In the genomic region with DNA sequence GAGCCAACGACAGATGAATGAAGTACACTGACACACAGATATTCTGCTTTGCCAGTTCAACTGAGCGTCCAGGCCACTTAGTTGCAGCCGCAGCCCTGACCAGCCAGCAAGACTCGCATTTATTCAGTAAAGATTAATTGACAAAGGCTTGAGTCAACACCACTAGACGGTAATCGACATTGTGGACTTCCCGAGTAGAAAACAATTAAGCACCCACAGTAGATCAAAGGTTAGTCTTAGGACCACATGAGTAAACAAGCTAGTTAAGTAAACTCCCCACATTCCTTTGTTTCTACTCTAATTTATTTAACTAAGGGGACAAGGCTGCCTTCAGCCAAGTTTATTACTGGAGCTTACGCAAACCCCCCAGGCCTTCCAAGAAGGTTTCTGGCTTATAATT, we compare ENCODE assay signal across 1 cellular context.
A peak's percentile ranks its signal among the peaks of the same experiment; 100 is the strongest.
TF ChIP-seq lines count a peak whose summit lies in the region.
"Not testable (repeated sequence)": the region's sequence is repeated elsewhere in the genome, so short reads cannot be mapped to it uniquely, and the experiment has no call there.

No MANE protein-coding gene starts in this region.

TF ChIP-seq in HepG2, 621 proteins besides CTCF, POLR2A, EP300 and RAD21 (continued from another document and continues in another):
- TF ChIP-seq CREM (IDR thresholded peaks at IDR 0.05) (peak; percentile 67), HMG20A (CRISPR knock-in tag; IDR thresholded peaks at IDR 0.05; ENCODE audit: borderline replicate concordance) (peak; percentile 74), CEBPG (CRISPR knock-in tag; IDR thresholded peaks at IDR 0.05) (peak; percentile 54), JUN (CRISPR knock-in tag; IDR thresholded peaks at IDR 0.05) (0 out of 2 replicates have a peak, but pooled peaks have one; percentile 64), FOXO1 (CRISPR knock-in tag; IDR thresholded peaks at IDR 0.05) (peak; percentile 89), HNF4G (IDR thresholded peaks at IDR 0.05; ENCODE audit: borderline replicate concordance, low read depth, low read length) (peak; percentile 70), HNF4G (CRISPR knock-in tag; IDR thresholded peaks at IDR 0.05; ENCODE audit: borderline replicate concordance, low read depth) (peak; percentile 71; the same call in 1 of the 2 replicates), BHLHE40 (IDR thresholded peaks at IDR 0.05; ENCODE audit: low read length) (peak; percentile 39; the same call in 1 of the 2 replicates), THAP11 (CRISPR knock-in tag; IDR thresholded peaks at IDR 0.05) (0 out of 2 replicates have a peak, but pooled peaks have one; percentile 38), ZNF607 (CRISPR knock-in tag; IDR thresholded peaks at IDR 0.05; ENCODE audit: borderline replicate concordance) (peak; percentile 36; the same call in 1 of the 2 replicates), KLF11 (CRISPR knock-in tag; IDR thresholded peaks at IDR 0.05) (0 out of 2 replicates have a peak, but pooled peaks have one; percentile 47), SMC3 (IDR thresholded peaks at IDR 0.05; ENCODE audit: low read length) (0 out of 2 replicates have a peak, but pooled peaks have one; percentile 21), PATZ1 (CRISPR knock-in tag; IDR thresholded peaks at IDR 0.05) (peak; percentile 76), FOXK2 (IDR thresholded peaks at IDR 0.05) (peak; percentile 44; the same call in 1 of the 2 replicates), ELF3 (CRISPR knock-in tag; IDR thresholded peaks at IDR 0.05) (peak; percentile 64; the same call in 1 of the 2 replicates), FOXA1 (IDR thresholded peaks at IDR 0.05) (peak; percentile 96), FOXA1 (CRISPR knock-in tag; IDR thresholded peaks at IDR 0.05) (peak; percentile 95), SETDB1 (CRISPR knock-in tag; IDR thresholded peaks at IDR 0.05; ENCODE audit: borderline replicate concordance) (peak; percentile 99), ZKSCAN8 (CRISPR knock-in tag; IDR thresholded peaks at IDR 0.05; ENCODE audit: borderline replicate concordance) (0 out of 2 replicates have a peak, but pooled peaks have one; percentile 48), FOXK1 (CRISPR knock-in tag; IDR thresholded peaks at IDR 0.05; ENCODE audit: borderline replicate concordance, low read depth) (peak; percentile 80; the same call in 1 of the 2 replicates), ZBTB21 (CRISPR knock-in tag; IDR thresholded peaks at IDR 0.05) (peak; percentile 27; the same call in 1 of the 2 replicates), SALL1 (CRISPR knock-in tag; IDR thresholded peaks at IDR 0.05) (peak; percentile 40), RARA (CRISPR knock-in tag; IDR thresholded peaks at IDR 0.05) (peak; percentile 78), FOXA3 (CRISPR knock-in tag; IDR thresholded peaks at IDR 0.05) (peak; percentile 98), TCF7 (IDR thresholded peaks at IDR 0.05; ENCODE audit: low read depth) (peak; percentile 79), ZFP1 (CRISPR knock-in tag; IDR thresholded peaks at IDR 0.05) (0 out of 2 replicates have a peak, but pooled peaks have one; percentile 44), CBFB (CRISPR knock-in tag; IDR thresholded peaks at IDR 0.05) (peak; percentile 78), MIXL1 (CRISPR knock-in tag; IDR thresholded peaks at IDR 0.05) (peak; percentile 92), GATAD2A (CRISPR knock-in tag; IDR thresholded peaks at IDR 0.05) (peak; percentile 65; the same call in 1 of the 2 replicates), KLF16 (CRISPR knock-in tag; IDR thresholded peaks at IDR 0.05) (0 out of 4 replicates have a peak, but pooled peaks of 1 of the 2 experiments have one; percentile 40), PPARG (CRISPR knock-in tag; conservative IDR thresholded peaks at IDR 0.05) (peak; percentile 90), ZNF503 (CRISPR knock-in tag; IDR thresholded peaks at IDR 0.05) (peak; percentile 66; the same call in 1 of the 2 replicates), NR2F1 (CRISPR knock-in tag; IDR thresholded peaks at IDR 0.05) (peak in 1 of 2 experiments; percentile 89; a peak in 2 of 4 replicates), ZBTB44 (CRISPR knock-in tag; IDR thresholded peaks at IDR 0.05) (0 out of 2 replicates have a peak, but pooled peaks have one; percentile 45), NR2F2 (IDR thresholded peaks at IDR 0.05; ENCODE audit: borderline replicate concordance, low read depth) (0 out of 2 replicates have a peak, but pooled peaks have one; percentile 61), TBX2 (CRISPR knock-in tag; IDR thresholded peaks at IDR 0.05; ENCODE audit: borderline replicate concordance) (peak; percentile 82; the same call in 1 of the 2 replicates), ZNF614 (CRISPR knock-in tag; IDR thresholded peaks at IDR 0.05; ENCODE audit: borderline replicate concordance) (0 out of 2 replicates have a peak, but pooled peaks have one; percentile 31), RCOR2 (CRISPR knock-in tag; IDR thresholded peaks at IDR 0.05) (peak; percentile 77), MED1 (CRISPR knock-in tag; IDR thresholded peaks at IDR 0.05) (peak; percentile 78), GFI1 (CRISPR knock-in tag; IDR thresholded peaks at IDR 0.05; ENCODE audit: borderline replicate concordance) (0 out of 2 replicates have a peak, but pooled peaks have one; percentile 50)
- not testable (repeated sequence) for TF ChIP-seq CREM (CRISPR knock-in tag; IDR thresholded peaks at IDR 0.05)
- TF ChIP-seq, protein P1, sequence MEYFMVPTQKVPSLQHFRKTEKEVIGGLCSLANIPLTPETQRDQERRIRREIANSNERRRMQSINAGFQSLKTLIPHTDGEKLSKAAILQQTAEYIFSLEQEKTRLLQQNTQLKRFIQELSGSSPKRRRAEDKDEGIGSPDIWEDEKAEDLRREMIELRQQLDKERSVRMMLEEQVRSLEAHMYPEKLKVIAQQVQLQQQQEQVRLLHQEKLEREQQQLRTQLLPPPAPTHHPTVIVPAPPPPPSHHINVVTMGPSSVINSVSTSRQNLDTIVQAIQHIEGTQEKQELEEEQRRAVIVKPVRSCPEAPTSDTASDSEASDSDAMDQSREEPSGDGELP (IDR thresholded peaks at IDR 0.05; ENCODE audit: borderline replicate concordance, low read depth): 0 out of 2 replicates have a peak, but pooled peaks have one; percentile 47
- TF ChIP-seq, protein P2, sequence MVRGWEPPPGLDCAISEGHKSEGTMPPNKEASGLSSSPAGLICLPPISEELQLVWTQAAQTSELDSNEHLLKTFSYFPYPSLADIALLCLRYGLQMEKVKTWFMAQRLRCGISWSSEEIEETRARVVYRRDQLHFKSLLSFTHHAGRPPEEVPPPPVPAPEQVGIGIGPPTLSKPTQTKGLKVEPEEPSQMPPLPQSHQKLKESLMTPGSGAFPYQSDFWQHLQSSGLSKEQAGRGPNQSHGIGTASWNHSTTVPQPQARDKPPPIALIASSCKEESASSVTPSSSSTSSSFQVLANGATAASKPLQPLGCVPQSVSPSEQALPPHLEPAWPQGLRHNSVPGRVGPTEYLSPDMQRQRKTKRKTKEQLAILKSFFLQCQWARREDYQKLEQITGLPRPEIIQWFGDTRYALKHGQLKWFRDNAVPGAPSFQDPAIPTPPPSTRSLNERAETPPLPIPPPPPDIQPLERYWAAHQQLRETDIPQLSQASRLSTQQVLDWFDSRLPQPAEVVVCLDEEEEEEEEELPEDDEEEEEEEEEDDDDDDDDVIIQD (CRISPR knock-in tag; IDR thresholded peaks at IDR 0.05; ENCODE audit: low read depth): peak; percentile 99
- TF ChIP-seq, protein P3, sequence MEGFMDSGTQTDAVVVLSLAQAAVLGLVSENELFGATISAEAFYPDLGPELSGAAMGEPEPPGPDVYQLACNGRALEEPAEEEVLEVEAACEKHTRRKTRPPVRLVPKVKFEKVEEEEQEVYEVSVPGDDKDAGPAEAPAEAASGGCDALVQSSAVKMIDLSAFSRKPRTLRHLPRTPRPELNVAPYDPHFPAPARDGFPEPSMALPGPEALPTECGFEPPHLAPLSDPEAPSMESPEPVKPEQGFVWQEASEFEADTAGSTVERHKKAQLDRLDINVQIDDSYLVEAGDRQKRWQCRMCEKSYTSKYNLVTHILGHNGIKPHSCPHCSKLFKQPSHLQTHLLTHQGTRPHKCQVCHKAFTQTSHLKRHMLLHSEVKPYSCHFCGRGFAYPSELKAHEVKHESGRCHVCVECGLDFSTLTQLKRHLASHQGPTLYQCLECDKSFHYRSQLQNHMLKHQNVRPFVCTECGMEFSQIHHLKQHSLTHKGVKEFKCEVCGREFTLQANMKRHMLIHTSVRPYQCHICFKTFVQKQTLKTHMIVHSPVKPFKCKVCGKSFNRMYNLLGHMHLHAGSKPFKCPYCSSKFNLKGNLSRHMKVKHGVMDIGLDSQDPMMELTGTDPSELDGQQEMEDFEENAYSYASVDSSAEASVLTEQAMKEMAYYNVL (CRISPR knock-in tag; IDR thresholded peaks at IDR 0.05; ENCODE audit: borderline replicate concordance): 0 out of 2 replicates have a peak, but pooled peaks have one; percentile 35
- TF ChIP-seq, protein P4, sequence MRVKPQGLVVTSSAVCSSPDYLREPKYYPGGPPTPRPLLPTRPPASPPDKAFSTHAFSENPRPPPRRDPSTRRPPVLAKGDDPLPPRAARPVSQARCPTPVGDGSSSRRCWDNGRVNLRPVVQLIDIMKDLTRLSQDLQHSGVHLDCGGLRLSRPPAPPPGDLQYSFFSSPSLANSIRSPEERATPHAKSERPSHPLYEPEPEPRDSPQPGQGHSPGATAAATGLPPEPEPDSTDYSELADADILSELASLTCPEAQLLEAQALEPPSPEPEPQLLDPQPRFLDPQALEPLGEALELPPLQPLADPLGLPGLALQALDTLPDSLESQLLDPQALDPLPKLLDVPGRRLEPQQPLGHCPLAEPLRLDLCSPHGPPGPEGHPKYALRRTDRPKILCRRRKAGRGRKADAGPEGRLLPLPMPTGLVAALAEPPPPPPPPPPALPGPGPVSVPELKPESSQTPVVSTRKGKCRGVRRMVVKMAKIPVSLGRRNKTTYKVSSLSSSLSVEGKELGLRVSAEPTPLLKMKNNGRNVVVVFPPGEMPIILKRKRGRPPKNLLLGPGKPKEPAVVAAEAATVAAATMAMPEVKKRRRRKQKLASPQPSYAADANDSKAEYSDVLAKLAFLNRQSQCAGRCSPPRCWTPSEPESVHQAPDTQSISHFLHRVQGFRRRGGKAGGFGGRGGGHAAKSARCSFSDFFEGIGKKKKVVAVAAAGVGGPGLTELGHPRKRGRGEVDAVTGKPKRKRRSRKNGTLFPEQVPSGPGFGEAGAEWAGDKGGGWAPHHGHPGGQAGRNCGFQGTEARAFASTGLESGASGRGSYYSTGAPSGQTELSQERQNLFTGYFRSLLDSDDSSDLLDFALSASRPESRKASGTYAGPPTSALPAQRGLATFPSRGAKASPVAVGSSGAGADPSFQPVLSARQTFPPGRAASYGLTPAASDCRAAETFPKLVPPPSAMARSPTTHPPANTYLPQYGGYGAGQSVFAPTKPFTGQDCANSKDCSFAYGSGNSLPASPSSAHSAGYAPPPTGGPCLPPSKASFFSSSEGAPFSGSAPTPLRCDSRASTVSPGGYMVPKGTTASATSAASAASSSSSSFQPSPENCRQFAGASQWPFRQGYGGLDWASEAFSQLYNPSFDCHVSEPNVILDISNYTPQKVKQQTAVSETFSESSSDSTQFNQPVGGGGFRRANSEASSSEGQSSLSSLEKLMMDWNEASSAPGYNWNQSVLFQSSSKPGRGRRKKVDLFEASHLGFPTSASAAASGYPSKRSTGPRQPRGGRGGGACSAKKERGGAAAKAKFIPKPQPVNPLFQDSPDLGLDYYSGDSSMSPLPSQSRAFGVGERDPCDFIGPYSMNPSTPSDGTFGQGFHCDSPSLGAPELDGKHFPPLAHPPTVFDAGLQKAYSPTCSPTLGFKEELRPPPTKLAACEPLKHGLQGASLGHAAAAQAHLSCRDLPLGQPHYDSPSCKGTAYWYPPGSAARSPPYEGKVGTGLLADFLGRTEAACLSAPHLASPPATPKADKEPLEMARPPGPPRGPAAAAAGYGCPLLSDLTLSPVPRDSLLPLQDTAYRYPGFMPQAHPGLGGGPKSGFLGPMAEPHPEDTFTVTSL (CRISPR knock-in tag; IDR thresholded peaks at IDR 0.05; ENCODE audit: borderline replicate concordance): peak; percentile 86; the same call in 1 of the 2 replicates
